12 cellular contexts compared by ENCODE assay signal in genomic region chr11:118175031-118175531, GRCh38. TPM values are rescaled to one million over a fixed set of nuclear protein-coding genes. Genes with fewer than 3 reads are reported as not detected.
DNase-seq lines count a peak whose midpoint lies in the region; ATAC-seq, FAIRE-seq and TF ChIP-seq lines count a peak whose summit lies in the region.
"Had no signal": no experiment of that assay in that cellular context is flagged by ENCODE, and none has a peak within 500 bp of the region (broad histone marks: within the 10 kb centered on the region; RNA-seq: fewer than 3 reads in every experiment).

No MANE protein-coding gene starts in this region.

- peak; percentile 30 for ATAC-seq in left lung
- ATAC-seq in stimulated activated memory B cell treated with anti-CD40 and anti-IgM and Interleukin-4, amounts not matched to agents 10 μg/mL and 1 μg/mL and 100 μg/mL, for 72 hours = no peak
- ATAC-seq: sciatic nerve had no signal

- no peak for TF ChIP-seq POLR2A in adrenal gland (IDR thresholded peaks at IDR 0.05)

- no peaks in the 10 kb centered on the region for H3K9me3 Mint-ChIP-seq in stimulated activated memory B cell treated with anti-CD40 and anti-IgM and Interleukin-4, amounts not matched to agents 10 μg/mL and 1 μg/mL and 100 μg/mL, for 72 hours
- H3K9me3 Mint-ChIP-seq: dendritic cell treated with granulocyte-macrophage colony-stimulating factor and Interleukin-4, amounts not matched to agents 40 ng/mL and 50 ng/mL, for 4 days had no signal

- H3K4me3 ChIP-seq in left lung (no peak overlapping the region), adrenal gland (no peak overlapping the region), small intestine (ENCODE audit: low read depth in 1 of 2, low read length in 2 of 2) (no peak overlapping the region)

- TF ChIP-seq CTCF in left lung (IDR thresholded peaks at IDR 0.05) (no peak), adrenal gland (IDR thresholded peaks at IDR 0.05) (no peak)

- H3K4me1 Mint-ChIP-seq in stimulated activated memory B cell treated with anti-CD40 and anti-IgM and Interleukin-4, amounts not matched to agents 10 μg/mL and 1 μg/mL and 100 μg/mL, for 72 hours = no peaks in the 10 kb centered on the region

- DNase-seq in activated effector memory CD4-positive, alpha-beta T cell treated with anti-CD3 and anti-CD28 coated beads, Interleukin-2, amount 50 U/mL, for 16 hours = peak; percentile 43
- no peak for DNase-seq in activated effector memory CD4-positive, alpha-beta T cell treated with Interleukin-2 at 50 U/mL for 16 hours
- DNase-seq in cerebellum (ENCODE audit: low spot score) (peak; percentile 41), left lung (no peak), urothelium cell line (ENCODE audit: low spot score) (no peak), adrenal gland (no peak), small intestine (no peak)
- DNase-seq: activated T-cell treated with anti-CD3 and anti-CD28 coated beads, Interleukin-2, amount 50 U/mL, for 1 hour; NCI-H2081 treated with DMSO at 0.1 percent for 48 hours had no signal

- no peak overlapping the region for H3K4me3 Mint-ChIP-seq in stimulated activated memory B cell treated with anti-CD40 and anti-IgM and Interleukin-4, amounts not matched to agents 10 μg/mL and 1 μg/mL and 100 μg/mL, for 72 hours
- H3K4me3 Mint-ChIP-seq: dendritic cell treated with granulocyte-macrophage colony-stimulating factor and Interleukin-4, amounts not matched to agents 40 ng/mL and 50 ng/mL, for 4 days had no signal

- H3K27ac ChIP-seq in left lung (peak overlapping the region in 1 of 2 donors; percentile 18), adrenal gland (no peak overlapping the region), small intestine (ENCODE audit: low read depth in 1 of 2, low read length in 1 of 2) (no peak overlapping the region)

- H3K36me3 ChIP-seq in left lung = no peaks in the 10 kb centered on the region
- no peaks in the 10 kb centered on the region for H3K36me3 ChIP-seq in adrenal gland (replicated peaks in 1 of 2)
- H3K36me3 ChIP-seq in small intestine (ENCODE audit: control insufficient read depth in 2 of 2, insufficient read depth in 2 of 2, low read length in 2 of 2) = no peaks in the 10 kb centered on the region

- 50 to 67% (median 60%) methylated on average over 7 of the region's 7 CpGs for WGBS in adrenal gland, 4 donors
- 62 to 68% (median 66%) methylated on average over 7 of the region's 7 CpGs for whole genome bisulfite sequencing in small intestine, 3 donors

- H3K36me3 Mint-ChIP-seq in stimulated activated memory B cell treated with anti-CD40 and anti-IgM and Interleukin-4, amounts not matched to agents 10 μg/mL and 1 μg/mL and 100 μg/mL, for 72 hours = no peaks in the 10 kb centered on the region

- H3K9me3 ChIP-seq in left lung = no peaks in the 10 kb centered on the region
- no peaks in the 10 kb centered on the region for H3K9me3 ChIP-seq in adrenal gland (replicated peaks in 1 of 3)
- no peaks in the 10 kb centered on the region for H3K9me3 ChIP-seq in small intestine (ENCODE audit: control insufficient read depth, low read depth)

- peaks cover 58% of the 10 kb centered on the region for H3K27me3 Mint-ChIP-seq in stimulated activated memory B cell treated with anti-CD40 and anti-IgM and Interleukin-4, amounts not matched to agents 10 μg/mL and 1 μg/mL and 100 μg/mL, for 72 hours

- H3K27ac Mint-ChIP-seq in stimulated activated memory B cell treated with anti-CD40 and anti-IgM and Interleukin-4, amounts not matched to agents 10 μg/mL and 1 μg/mL and 100 μg/mL, for 72 hours = no peak overlapping the region
- H3K27ac Mint-ChIP-seq: dendritic cell treated with granulocyte-macrophage colony-stimulating factor and Interleukin-4, amounts not matched to agents 40 ng/mL and 50 ng/mL, for 4 days had no signal

- peak; percentile 40 for FAIRE-seq in urothelium cell line (lab: Jason Lieb, UNC)
- FAIRE-seq in small intestine (lab: Jason Lieb, UNC) = no peak

- peaks cover 8 to 18% of the 10 kb centered on the region in 2 donors for H3K4me1 ChIP-seq in left lung
- peaks cover 0 to 9% of the 10 kb centered on the region in 2 donors for H3K4me1 ChIP-seq in adrenal gland (replicated peaks in 1 of 2)
- no peaks in the 10 kb centered on the region for H3K4me1 ChIP-seq in small intestine (ENCODE audit: control insufficient read depth in 2 of 2, insufficient read depth in 1 of 2, low read depth in 1 of 2, low read length in 1 of 2)

- intact Hi-C loops in left lung (cut with DNase I) = no loop called here
- intact Hi-C loops in adrenal gland (cut with DNase I) = no loop called here

- peaks cover 0 to 27% of the 10 kb centered on the region in 2 donors for H3K27me3 ChIP-seq in left lung
- H3K27me3 ChIP-seq in adrenal gland = peaks cover 6% of the 10 kb centered on the region
- H3K27me3 ChIP-seq in small intestine (ENCODE audit: control insufficient read depth in 2 of 2, insufficient read depth in 2 of 2, low read length in 2 of 2) = no peaks in the 10 kb centered on the region

RNA-seq across cellular contexts. Expression of gene SCN2B, which starts 1.4 kb away (rescaled TPM):
- 4.2 TPM for total RNA-seq in cerebellum
- 1 to 10 TPM; 1.0 to 4.1 TPM for total RNA-seq in left lung
- under 1 TPM; 0.09 to 0.96 (median 0.34) TPM for total RNA-seq in adrenal gland
- under 1 TPM; 0.10 to 0.84 (median 0.40) TPM for polyA plus RNA-seq in adrenal gland
- polyA plus RNA-seq in small intestine = 1 to 10 TPM in 1 of 3 donors, under 1 TPM in 1, not detected in 1; under 0.01 to 2.3 TPM

RNA-seq across cellular contexts. Expression of gene SCN4B, which starts 22.5 kb away (rescaled TPM):
- 9.2 TPM for total RNA-seq in cerebellum
- 1 to 10 TPM; 2.2 to 4.7 TPM for total RNA-seq in left lung
- 10 to 100 TPM in 2 of 8 donors, 1 to 10 TPM in 6; 2.9 to 16.9 (median 6.9) TPM for total RNA-seq in adrenal gland
- 1 to 10 TPM; 1.7 to 5.9 (median 1.8) TPM for polyA plus RNA-seq in adrenal gland
- polyA plus RNA-seq in small intestine = 1 to 10 TPM in 2 of 3 donors, under 1 TPM in 1; 0.45 to 3.2 (median 1.1) TPM

RNA-seq across cellular contexts. Expression of gene JAML, which starts 49.7 kb away (rescaled TPM):
- total RNA-seq in cerebellum (0.45 TPM), left lung (10 to 100 TPM; 20.4 to 47.2 TPM), adrenal gland (10 to 100 TPM in 2 of 8 donors, 1 to 10 TPM in 6; 1.8 to 12.6 (median 5.2) TPM)
- polyA plus RNA-seq in adrenal gland (10 to 100 TPM in 1 of 3 donors, 1 to 10 TPM in 2; 3.3 to 13.9 (median 4.2) TPM), small intestine (10 to 100 TPM in 1 of 3 donors, 1 to 10 TPM in 2; 4.2 to 21.6 (median 5.0) TPM)

Comparison
In these comparisons a context has a peak if more than half of its experiments do, and no peak if none do; other contexts are left out.
1. DNase-seq: peak in activated effector memory CD4-positive, alpha-beta T cell treated with anti-CD3 and anti-CD28 coated beads, Interleukin-2, amount 50 U/mL, for 16 hours (single experiment) and cerebellum (single experiment); none in activated effector memory CD4-positive, alpha-beta T cell treated with Interleukin-2 at 50 U/mL for 16 hours (single experiment), left lung (0 of 2), urothelium cell line (single experiment), adrenal gland (0 of 7) and small intestine (single experiment).